ENCODE assay signal across 16 cellular contexts in genomic region chr7:139431459-139431858, GRCh38. TPM values are rescaled to one million over a fixed set of nuclear protein-coding genes. Genes with fewer than 3 reads are reported as not detected.
DNase-seq lines count a peak whose midpoint lies in the region; ATAC-seq and TF ChIP-seq lines count a peak whose summit lies in the region.
"Had no signal": no experiment of that assay in that cellular context is flagged by ENCODE, and none has a peak within 500 bp of the region (broad histone marks: within the 10 kb centered on the region; RNA-seq: fewer than 3 reads in every experiment).

No MANE protein-coding gene starts in this region.

- H4K20me1 ChIP-seq in SK-N-SH (ENCODE audit: insufficient read depth): 0 out of 2 replicates have a peak, but pooled peaks cover 3% of the 10 kb centered on the region

- CTCF ChIA-PET in SK-N-SH (lab: Yijun Ruan, JAX): interaction anchor here (0.9 to 1.3 kb wide), 3 partner anchors 9 to 11 kb away, joined by 3 to 4 read pairs (median 4); no protein-coding TSS in a partner anchor

- H3K4me3 Mint-ChIP-seq in chondrocyte (ENCODE audit: unreplicated experiment) (no peak overlapping the region), mesothelial cell of epicardium (no peak overlapping the region)
- H3K4me3 Mint-ChIP-seq: natural killer cell had no signal

- POLR2A ChIA-PET in SK-N-SH (lab: Yijun Ruan, JAX): no interaction called here

- H3K27me3 ChIP-seq in SK-N-SH (ENCODE audit: insufficient read depth): no peaks in the 10 kb centered on the region
- no peaks in the 10 kb centered on the region for H3K27me3 ChIP-seq in tibial artery
- H3K27me3 ChIP-seq in sigmoid colon: no peaks in the 10 kb centered on the region
- H3K27me3 ChIP-seq: tibial nerve had no signal

- DNase-seq in SK-N-SH (no peak), chondrocyte (ENCODE audit: low spot score) (no peak), mesothelial cell of epicardium (ENCODE audit: low spot score in 2 of 2, unreplicated experiment in 2 of 2) (no peak), tibial artery (no peak), NCI-H2196 treated with DMSO at 0.1 percent for 48 hours (lab: John Stamatoyannopoulos, UW; ENCODE audit: unreplicated experiment) (no peak), sigmoid colon (no peak), iPS-NIHi11 (ENCODE audit: low spot score) (no peak)
- DNase-seq: activated T-cell treated with anti-CD3 and anti-CD28 coated beads, Interleukin-2, amount 50 U/mL, for 48 hours; KBM-7; natural killer cell; SW 1271 had no signal

- H3K4me2 ChIP-seq in SK-N-SH: no peak overlapping the region

- no peaks in the 10 kb centered on the region for H3K9me3 Mint-ChIP-seq in chondrocyte (ENCODE audit: low read depth)
- H3K9me3 Mint-ChIP-seq in mesothelial cell of epicardium: no peaks in the 10 kb centered on the region
- H3K9me3 Mint-ChIP-seq: natural killer cell had no signal

- H3K79me2 ChIP-seq in SK-N-SH (ENCODE audit: insufficient read depth): 0 out of 2 replicates have a peak, but pooled peaks cover under 1% of the 10 kb centered on the region

- H3K27me3 Mint-ChIP-seq in chondrocyte (ENCODE audit: low read depth) (no peaks in the 10 kb centered on the region), mesothelial cell of epicardium (ENCODE audit: low read depth) (no peaks in the 10 kb centered on the region)

- peaks cover 6 to 19% of the 10 kb centered on the region in 2 experiments for H3K36me3 ChIP-seq in SK-N-SH (replicated peaks in 1 of 2; ENCODE audit: control insufficient read depth in 1 of 2, insufficient read depth in 2 of 2, low read length in 1 of 2)
- H3K36me3 ChIP-seq in tibial artery: peaks cover 0 to 5% (median 0%) of the 10 kb centered on the region in 3 donors
- peaks cover 0 to 12% (median 3%) of the 10 kb centered on the region in 4 donors for H3K36me3 ChIP-seq in sigmoid colon

- H3K9me2 ChIP-seq in SK-N-SH: no peaks in the 10 kb centered on the region

- H3K27ac ChIP-seq in SK-N-SH (ENCODE audit: low read depth in 2 of 2, low read length in 1 of 2): 0 out of 4 replicates have a peak overlapping the region, but pooled peaks of 1 of the 2 experiments have one; percentile 1
- peak overlapping the region; percentile 89 to 91 for H3K27ac ChIP-seq in tibial artery
- no peak overlapping the region for H3K27ac ChIP-seq in sigmoid colon

- H3K9ac ChIP-seq in SK-N-SH: no peak overlapping the region

- H3K36me3 Mint-ChIP-seq in chondrocyte (ENCODE audit: low read depth) (peaks cover 4% of the 10 kb centered on the region), mesothelial cell of epicardium (peaks cover 8% of the 10 kb centered on the region)
- H3K36me3 Mint-ChIP-seq: natural killer cell had no signal

- H3K4me1 Mint-ChIP-seq in chondrocyte (ENCODE audit: low read depth) (peaks cover 38% of the 10 kb centered on the region), mesothelial cell of epicardium (peaks cover 61% of the 10 kb centered on the region)

- ATAC-seq in SK-N-SH treated with all-trans-retinoic acid at 6 μM for 48 hours: peak; percentile 17; the same call in 2 of the 3 replicates
- ATAC-seq: activated CD4-positive, CD25-positive, alpha-beta regulatory T cell treated with anti-CD3 and anti-CD28 coated beads, Interleukin-2, amount 50 U/mL, for 24 hours; natural killer cell had no signal

- H2AFZ ChIP-seq in SK-N-SH (ENCODE audit: low read depth): no peak overlapping the region

- TF ChIP-seq CTCF in SK-N-SH (IDR thresholded peaks at IDR 0.05) (no peak), chondrocyte (IDR thresholded peaks at IDR 0.05) (no peak), mesothelial cell of epicardium (IDR thresholded peaks at IDR 0.05; ENCODE audit: unreplicated experiment) (no peak), tibial artery (IDR thresholded peaks at IDR 0.05) (no peak), sigmoid colon (IDR thresholded peaks at IDR 0.05) (no peak)

- no peaks in the 10 kb centered on the region; a peak in 1 of 4 replicates for H3K4me1 ChIP-seq in SK-N-SH (ENCODE audit: control insufficient read depth in 1 of 2, insufficient read depth in 2 of 2, low read depth in 1 of 2, low read length in 1 of 2)
- H3K4me1 ChIP-seq in tibial artery: peaks cover 0 to 59% (median 50%) of the 10 kb centered on the region in 4 donors
- peaks cover 0 to 20% (median 14%) of the 10 kb centered on the region in 4 donors for H3K4me1 ChIP-seq in sigmoid colon

- no peak for TF ChIP-seq RAD21 in SK-N-SH (IDR thresholded peaks at IDR 0.05; ENCODE audit: low read length)

- H3K9me3 ChIP-seq in SK-N-SH: no peaks in the 10 kb centered on the region
- H3K9me3 ChIP-seq in tibial artery: no peaks in the 10 kb centered on the region
- H3K9me3 ChIP-seq in sigmoid colon: no peaks in the 10 kb centered on the region
- H3K9me3 ChIP-seq: tibial nerve had no signal

- H3K27ac Mint-ChIP-seq in chondrocyte (ENCODE audit: unreplicated experiment) (peak overlapping the region; percentile 54), mesothelial cell of epicardium (peak overlapping the region; percentile 95)
- H3K27ac Mint-ChIP-seq: natural killer cell had no signal

- TF ChIP-seq EP300 in SK-N-SH (IDR thresholded peaks at IDR 0.05; ENCODE audit: borderline replicate concordance in 1 of 2, low read depth in 1 of 2, low read length in 1 of 2): no peak
- TF ChIP-seq EP300 in sigmoid colon (IDR thresholded peaks at IDR 0.05): no peak

- no peak for TF ChIP-seq POLR2A in sigmoid colon (IDR thresholded peaks at IDR 0.05)

- 96% methylated on average over 3 of the region's 3 CpGs for WGBS in SK-N-SH (ENCODE audit: low lambda C conversion rate)
- whole genome bisulfite sequencing in sigmoid colon, 2 donors: 98% methylated on average over 3 of the region's 3 CpGs

- intact Hi-C loops in tibial artery (cut with DNase I; ENCODE audit: low total_unique reads): no loop called here
- intact Hi-C loops in sigmoid colon (cut with DNase I): no loop called here

- peaks cover 4% of the 10 kb centered on the region for H3F3A ChIP-seq in SK-N-SH (replicated peaks; ENCODE audit: insufficient read depth)

- H3K4me3 ChIP-seq in SK-N-SH (ENCODE audit: low read depth in 2 of 2, low read length in 1 of 2) (no peak overlapping the region), tibial artery (no peak overlapping the region), sigmoid colon (no peak overlapping the region)
- H3K4me3 ChIP-seq: skin epidermis, tibial nerve had no signal

TF ChIP-seq in SK-N-SH treated with all-trans-retinoic acid at 6 μM for 48 hours, 23 proteins besides CTCF, POLR2A, EP300 and RAD21 (continues in another document):
- TF ChIP-seq TCF4 (CRISPR knock-in tag; IDR thresholded peaks at IDR 0.05; ENCODE audit: borderline replicate concordance) (no peak), PPARA (CRISPR knock-in tag; IDR thresholded peaks at IDR 0.05; ENCODE audit: borderline replicate concordance) (no peak), ZC3H10 (CRISPR knock-in tag; IDR thresholded peaks at IDR 0.05) (no peak), CSRNP3 (CRISPR knock-in tag; IDR thresholded peaks at IDR 0.05) (no peak), ZNF565 (CRISPR knock-in tag; conservative IDR thresholded peaks at IDR 0.05; ENCODE audit: low read depth) (no peak), ZNF8 (CRISPR knock-in tag; IDR thresholded peaks at IDR 0.05) (no peak), OSR1 (CRISPR knock-in tag; IDR thresholded peaks at IDR 0.05) (no peak)

TF ChIP-seq in SK-N-SH, 30 proteins besides CTCF, POLR2A, EP300 and RAD21:
- TF ChIP-seq CHD2 (IDR thresholded peaks at IDR 0.05; ENCODE audit: low read length, partially characterized antibody) (no peak), TAF1 (IDR thresholded peaks at IDR 0.05; ENCODE audit: borderline replicate concordance, low read depth, low read length) (no peak), MXI1 (IDR thresholded peaks at IDR 0.05; ENCODE audit: low read depth, low read length) (no peak), USF1 (IDR thresholded peaks at IDR 0.05; ENCODE audit: borderline replicate concordance, low read depth) (no peak), MEF2A (IDR thresholded peaks at IDR 0.05; ENCODE audit: borderline replicate concordance, low read depth) (no peak), USF2 (IDR thresholded peaks at IDR 0.05; ENCODE audit: borderline replicate concordance, low read depth, low read length) (no peak), POLR2AphosphoS5 (IDR thresholded peaks at IDR 0.05; ENCODE audit: low read depth, low read length) (no peak), RXRA (IDR thresholded peaks at IDR 0.05; ENCODE audit: borderline replicate concordance, low read depth) (no peak), FOXM1 (IDR thresholded peaks at IDR 0.05; ENCODE audit: low read depth) (no peak), GABPA (IDR thresholded peaks at IDR 0.05; ENCODE audit: low read depth) (no peak)

RNA-seq across cellular contexts. Expression of gene KLRG2, which starts 52.0 kb away (rescaled TPM):
- 0.07 and 0.10 TPM in 2 replicates for polyA plus RNA-seq in SK-N-SH (2012; rRNA removed)
- polyA plus RNA-seq in SK-N-SH (2012; cell fraction: cytosol; rRNA removed): 0.04 TPM in 2 replicates
- 0.05 TPM in 1 of 2 replicates, not detected in the other for polyA plus RNA-seq in SK-N-SH (2012; cell fraction: nucleus; rRNA removed)
- not detected in 3 replicates for total RNA-seq in chondrocyte
- total RNA-seq in mesothelial cell of epicardium: 1.4 to 1.6 TPM (median 1.4 TPM) in 3 replicates
- total RNA-seq in sigmoid colon: under 1 TPM in 1 of 4 donors, not detected in 3; 0.28 TPM
- under 1 TPM in 1 of 3 donors, not detected in 2; 0.04 TPM for polyA plus RNA-seq in sigmoid colon
- total RNA-seq: cardiac septum, natural killer cell had no signal

Comparison
In these comparisons a context has a peak if more than half of its experiments do, and no peak if none do; other contexts are left out.
1. H3K27ac ChIP-seq: peak in tibial artery (2 of 2); none in sigmoid colon (0 of 4).